Comparison of ENCODE assay signal across 15 cellular contexts in genomic region chr17:56262854-56263253, GRCh38.
"Had no signal": no experiment of that assay in that cellular context is flagged by ENCODE, and none has a peak within 500 bp of the region (broad histone marks: within the 10 kb centered on the region; RNA-seq: fewer than 3 reads in every experiment).

No MANE protein-coding gene starts in this region.

- H3K27ac ChIP-seq: esophagus squamous epithelium, thoracic aorta had no signal

- H3K4me3 ChIP-seq: esophagus squamous epithelium, thoracic aorta had no signal

- DNase-seq: activated CD4-positive, alpha-beta T cell treated with anti-CD3 and anti-CD28 coated beads, Interleukin-2, amount 10 ng/mL, durations not matched to agents 24 days and 14 days; activated CD4-positive, CD25-positive, alpha-beta regulatory T cell; activated CD8-positive, alpha-beta memory T cell treated with anti-CD3 and anti-CD28 coated beads, Interleukin-2, amount 50 U/mL, for 48 hours; activated gamma-delta T cell; activated T-cell treated with anti-CD3 and anti-CD28 coated beads, Interleukin-2, amount 50 U/mL, for 72 hours; amniotic stem cell; cerebellar nuclear complex; effector CD8-positive, alpha-beta T cell; esophagus squamous epithelium; kidney glomerular epithelial cell; nephron progenitor cell; stimulated activated CD4-positive, alpha-beta T cell treated with anti-CD3 and anti-CD28 coated beads, Interleukin-12 subunit alpha, Interleukin-12 subunit beta, amount 100 ng/mL, for 4 hours; stimulated activated CD4-positive, alpha-beta T cell treated with anti-CD3 and anti-CD28 coated beads, Interleukin-2, amount 100 ng/mL, for 24 hours had no signal

- H3K4me1 ChIP-seq: esophagus squamous epithelium had no signal

- H3K36me3 ChIP-seq: esophagus squamous epithelium, thoracic aorta had no signal

- ATAC-seq: activated naive CD4-positive, alpha-beta T cell treated with anti-CD3 and anti-CD28 coated beads, Interleukin-2, amount 50 U/mL, for 72 hours; activated T-cell treated with anti-CD3 and anti-CD28 coated beads, Interleukin-2, amount 50 U/mL, for 72 hours had no signal

- H3K9me3 ChIP-seq: esophagus squamous epithelium, thoracic aorta had no signal
